Comparison of ENCODE assay signal across 8 cellular contexts in the genomic region with DNA sequence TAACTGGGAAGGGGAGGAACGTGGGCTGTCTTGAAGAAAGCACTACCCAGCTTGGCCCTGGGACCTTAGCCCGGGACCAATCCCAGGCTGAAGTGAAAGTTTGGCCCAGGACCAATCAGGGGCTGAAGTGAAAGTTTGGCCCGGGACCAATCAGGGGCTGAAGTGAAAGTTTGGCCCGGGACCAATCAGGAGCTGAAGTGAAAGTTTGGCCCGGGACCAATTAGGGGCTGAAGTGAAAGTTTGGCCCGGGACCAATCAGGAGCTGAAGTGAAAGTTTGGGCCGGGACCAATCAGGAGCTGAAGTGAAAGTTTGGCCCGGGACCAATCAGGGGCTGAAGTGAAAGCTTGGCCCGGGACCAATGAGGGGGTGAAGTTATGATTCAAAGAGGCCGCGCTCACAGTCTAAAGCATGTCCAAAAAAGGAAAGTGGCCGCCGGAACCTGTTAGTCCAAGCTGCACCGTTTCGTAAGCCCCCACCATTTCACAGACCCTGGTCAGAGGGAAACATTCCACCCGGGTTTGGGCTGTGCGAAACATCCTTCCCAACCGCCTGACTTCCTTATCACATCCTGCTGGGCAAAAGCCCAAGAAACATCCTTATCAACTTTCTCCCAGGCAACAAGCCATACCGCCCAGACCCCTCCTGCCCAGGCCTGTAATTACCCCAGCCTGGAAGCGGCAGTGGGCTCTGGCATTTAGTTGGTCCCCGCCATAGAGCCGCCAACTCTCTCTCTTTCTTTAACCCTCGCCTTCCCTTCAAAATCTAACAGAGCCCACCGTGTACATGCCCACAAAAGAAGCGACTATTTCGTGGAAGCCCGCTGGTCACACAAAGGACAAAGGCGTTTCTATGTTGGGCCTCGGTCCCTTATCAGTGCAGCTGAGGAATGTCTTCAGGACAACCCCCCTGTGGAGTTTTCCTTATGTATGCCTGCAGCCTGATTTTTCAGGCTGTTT. TPM values are rescaled to one million over a fixed set of nuclear protein-coding genes. Genes with fewer than 3 reads are reported as not detected.
A peak's percentile ranks its signal among the peaks of the same experiment; 100 is the strongest.
DNase-seq lines count a peak whose midpoint lies in the region; ATAC-seq and TF ChIP-seq lines count a peak whose summit lies in the region.

No MANE protein-coding gene starts in this region.

- CTCF ChIA-PET in CD4-positive, alpha-beta T cell (lab: Charles Lee), result no interaction called here
- CTCF ChIA-PET in mammary epithelial cell (lab: Charles Lee; ENCODE audit: low non-redundant PET), result no interaction called here

- 2% methylated on average over 17 of the region's 29 CpGs for WGBS in mammary epithelial cell (ENCODE audit: low coverage, missing lambda C conversion rate)

- H3K36me3 ChIP-seq in GM23338 (ENCODE audit: insufficient read depth) (0 out of 2 replicates have a peak, but pooled peaks cover 6% of the 10 kb centered on the region), Peyer's patch (no peaks in the 10 kb centered on the region), mammary epithelial cell (ENCODE audit: insufficient read depth, low read length) (no peaks in the 10 kb centered on the region)

- in situ Hi-C loops in mammary epithelial cell (cut with MboI; ENCODE audit: low sequenced_read_pairs in 2 of 2), result no loop called here

- H3K27me3 ChIP-seq in CD4-positive, alpha-beta T cell (ENCODE audit: control insufficient read depth, insufficient read depth, low read length), result no peaks in the 10 kb centered on the region
- H3K27me3 ChIP-seq in GM23338 (ENCODE audit: insufficient read depth) (no peaks in the 10 kb centered on the region), Peyer's patch (no peaks in the 10 kb centered on the region), mammary epithelial cell (ENCODE audit: insufficient read depth, low read length) (no peaks in the 10 kb centered on the region)

- TF ChIP-seq CTCF in CD4-positive, alpha-beta T cell (IDR thresholded peaks at IDR 0.05), result no peak
- no peak for TF ChIP-seq CTCF in GM23338 (conservative IDR thresholded peaks at IDR 0.05; ENCODE audit: low read depth in 2 of 2)
- no peak for TF ChIP-seq CTCF in Peyer's patch (IDR thresholded peaks at IDR 0.05)
- no peak for TF ChIP-seq CTCF in mammary epithelial cell (conservative IDR thresholded peaks at IDR 0.05 in 1 of 2, IDR thresholded peaks at IDR 0.05 in 1 of 2; ENCODE audit: extremely low read depth in 1 of 2, insufficient read depth in 1 of 2, low read depth in 1 of 2, low read length in 2 of 2)

- H3K4me2 ChIP-seq in GM23338 (peak overlapping the region; percentile 84), mammary epithelial cell (ENCODE audit: insufficient read depth, low read depth, low read length) (peak overlapping the region; percentile 97)

- no peak overlapping the region for H3K9ac ChIP-seq in mammary epithelial cell (ENCODE audit: insufficient read depth, low read length)

- H3K9me2 ChIP-seq in GM23338 (ENCODE audit: insufficient read depth), result no peaks in the 10 kb centered on the region

- POLR2A ChIA-PET in CD4-positive, alpha-beta T cell (lab: Charles Lee), result interaction anchor here (0.7 to 1.5 kb wide), 2 partner anchors 77 to 282 kb away, joined by 3 to 4 read pairs; a partner anchor contains a TSS

- dilution Hi-C loops in mammary epithelial cell (cut with HindIII; ENCODE audit: low sequenced_read_pairs), result no loop called here

- H3K9me3 ChIP-seq in CD4-positive, alpha-beta T cell (ENCODE audit: control insufficient read depth, low read length), result peaks cover 18% of the 10 kb centered on the region
- H3K9me3 ChIP-seq in Peyer's patch, result peaks cover 0 to 44% (median 6%) of the 10 kb centered on the region in 4 donors
- peaks cover 23% of the 10 kb centered on the region for H3K9me3 ChIP-seq in mammary epithelial cell (replicated peaks; ENCODE audit: insufficient read depth, low read length)

- H3K27ac Mint-ChIP-seq in CD4-positive, alpha-beta T cell, result peak overlapping the region; percentile 84
- peak overlapping the region; percentile 99 for H3K27ac Mint-ChIP-seq in GM23338

- H3K4me1 ChIP-seq in GM23338 (ENCODE audit: insufficient read depth) (peaks cover 5% of the 10 kb centered on the region; the same call in 1 of the 2 replicates), Peyer's patch (peaks cover 0 to 10% (median 2%) of the 10 kb centered on the region in 4 donors), mammary epithelial cell (ENCODE audit: insufficient read depth, low read length) (no peaks in the 10 kb centered on the region)

- H3K27ac ChIP-seq in CD4-positive, alpha-beta T cell (ENCODE audit: low read depth, low read length), result no peak overlapping the region
- H3K27ac ChIP-seq in GM23338 (ENCODE audit: low read depth) (peak overlapping the region; percentile 98), Peyer's patch (peak overlapping the region; percentile 62 to 81 (median 79)), mammary epithelial cell (ENCODE audit: insufficient read depth, low read depth, low read length) (no peak overlapping the region), skin epidermis (peak overlapping the region in 17 of 21 experiments; percentile 28 to 90 (median 80))

- peak overlapping the region; percentile 95 for H3K4me3 Mint-ChIP-seq in CD4-positive, alpha-beta T cell
- peak overlapping the region; percentile 99 for H3K4me3 Mint-ChIP-seq in GM23338

- no peaks in the 10 kb centered on the region for H3K27me3 Mint-ChIP-seq in CD4-positive, alpha-beta T cell
- H3K27me3 Mint-ChIP-seq in GM23338 (ENCODE audit: insufficient read depth, low read depth, poor library complexity), result peaks cover 19% of the 10 kb centered on the region

- BruUV-seq in mammary epithelial cell (replicated peaks; lab: Mats Ljungman, UMichigan), result no TSS peak

- no peak for ATAC-seq in CD4-positive, alpha-beta T cell (ENCODE audit: poor library complexity)
- ATAC-seq in GM23338, result peak; percentile 48
- ATAC-seq in HG02588 (IDR thresholded peaks at IDR 0.05; ENCODE audit: unreplicated experiment), result no peak
- ATAC-seq in GM21717 (IDR thresholded peaks at IDR 0.05; ENCODE audit: unreplicated experiment), result no peak

- peak in 1 of 10 experiments; percentile 4 for DNase-seq in CD4-positive, alpha-beta T cell
- DNase-seq in GM23338 (ENCODE audit: low spot score), result peak; percentile 96
- peak; percentile 25 to 62 (median 61) for DNase-seq in Peyer's patch
- DNase-seq in mammary epithelial cell, result peak; percentile 67
- DNase-seq in iPS-NIHi7 (ENCODE audit: extremely low spot score), result peak; percentile 56

- H3K79me2 ChIP-seq in GM23338 (replicated peaks; ENCODE audit: insufficient read depth) (peaks cover 76% of the 10 kb centered on the region), mammary epithelial cell (ENCODE audit: insufficient read depth, low read length) (peaks cover 8% of the 10 kb centered on the region)

- H2AFZ ChIP-seq in GM23338, result no peak overlapping the region
- H2AFZ ChIP-seq in mammary epithelial cell (ENCODE audit: low read depth, low read length), result peak overlapping the region; percentile 99

- H3K36me3 Mint-ChIP-seq in CD4-positive, alpha-beta T cell (ENCODE audit: low read depth), result peaks cover 39% of the 10 kb centered on the region
- peaks cover 80% of the 10 kb centered on the region for H3K36me3 Mint-ChIP-seq in GM23338 (ENCODE audit: low read depth)

- TF ChIP-seq POLR2A in Peyer's patch (IDR thresholded peaks at IDR 0.05), result no peak

- H3K4me3 ChIP-seq in GM23338, result peak overlapping the region; percentile 80
- peak overlapping the region; percentile 62 to 79 (median 74) for H3K4me3 ChIP-seq in Peyer's patch
- H3K4me3 ChIP-seq in mammary epithelial cell (replicated peaks in 1 of 3; ENCODE audit: insufficient read depth in 1 of 3, low read depth in 2 of 3, low read length in 3 of 3), result peak overlapping the region; percentile 77 to 96 (median 89)
- H3K4me3 ChIP-seq in skin epidermis, result peak overlapping the region; percentile 64 to 84 (median 77)

- intact Hi-C loops in CD4-positive, alpha-beta T cell (cut with DNase I, micrococcal nuclease), result loop anchor here (1.0 to 10.0 kb wide), 9 partner anchors 63 to 557 kb away; a partner anchor contains a TSS
- intact Hi-C loops in mammary epithelial cell (cut with micrococcal nuclease), result loop anchor here (10.0 kb wide), 1 partner anchor 443 kb away; a partner anchor contains a TSS

- H3F3A ChIP-seq in GM23338 (replicated peaks; ENCODE audit: low read depth), result no peaks in the 10 kb centered on the region

- peaks cover 19% of the 10 kb centered on the region; the same call in 1 of the 2 replicates for H4K20me1 ChIP-seq in GM23338 (replicated peaks; ENCODE audit: insufficient read depth)
- no peaks in the 10 kb centered on the region for H4K20me1 ChIP-seq in mammary epithelial cell (ENCODE audit: insufficient read depth, low read length)

- peaks cover 3% of the 10 kb centered on the region for H3K9me3 Mint-ChIP-seq in CD4-positive, alpha-beta T cell
- H3K9me3 Mint-ChIP-seq in GM23338, result peaks cover 62% of the 10 kb centered on the region

- peaks cover 20% of the 10 kb centered on the region for H3K4me1 Mint-ChIP-seq in CD4-positive, alpha-beta T cell (ENCODE audit: low read depth)
- H3K4me1 Mint-ChIP-seq in GM23338, result peaks cover 9% of the 10 kb centered on the region

TF ChIP-seq in GM23338, 12 proteins besides CTCF, POLR2A, EP300 and RAD21:
- TF ChIP-seq STAT1 (IDR thresholded peaks at IDR 0.05; ENCODE audit: unreplicated experiment) (no peak), POLR2AphosphoS5 (IDR thresholded peaks at IDR 0.05; ENCODE audit: low read depth) (peak; percentile 68)

RNA-seq across cellular contexts. Expression of a gene that starts 1.1 kb away (rescaled TPM):
- 1 to 10 TPM in 1 of 2 experiments, under 1 TPM in 1; 0.77 to 2.1 TPM for total RNA-seq in CD4-positive, alpha-beta T cell
- 41.1 and 43.9 TPM in 2 replicates for total RNA-seq in GM23338 (2014; rRNA removed; shearing (Covaris generic))
- polyA plus RNA-seq in GM23338 (2016; fragmentation: Nextera tagmentation; extraction: Ambion mirVana) (7.7 and 8.7 TPM in 2 replicates), mammary epithelial cell (0.97 TPM)
- total RNA-seq in Peyer's patch (1 to 10 TPM; 1.9 to 3.3 (median 2.5) TPM), mammary epithelial cell (1 to 10 TPM; 1.6 to 2.2 TPM)
- polyA minus RNA-seq in mammary epithelial cell, result not detected

Comparison
In these comparisons a context has a peak if more than half of its experiments do, and no peak if none do; other contexts are left out.
1. H3K27ac ChIP-seq: peak in GM23338 (single experiment), Peyer's patch (4 of 4) and skin epidermis (17 of 21); none in CD4-positive, alpha-beta T cell (single experiment) and mammary epithelial cell (single experiment).
2. Peak in every context shown above with its lines, with median percentiles within 50 percentile points of each other: H3K4me3 ChIP-seq.